Comparison of ENCODE assay signal across 1 cellular context in genomic region chr17:11997147-11997971, GRCh38.
TF ChIP-seq lines count a peak whose summit lies in the region.

TSS of gene ZNF18 (minus strand) at chr17:11997475. CDS start at chr17:11992829, 4,646 bp downstream.

TF ChIP-seq in HepG2, 621 proteins besides CTCF, POLR2A, EP300 and RAD21 (continued from another document and continues in another):
- TF ChIP-seq NRL (CRISPR knock-in tag; IDR thresholded peaks at IDR 0.05; ENCODE audit: borderline replicate concordance) (peak; percentile 53), FUBP1 (CRISPR knock-in tag; IDR thresholded peaks at IDR 0.05; ENCODE audit: borderline replicate concordance) (no peak), ARID5B (CRISPR knock-in tag; IDR thresholded peaks at IDR 0.05) (no peak), ZBTB3 (CRISPR knock-in tag; IDR thresholded peaks at IDR 0.05; ENCODE audit: borderline replicate concordance, low read depth) (no peak), ZNF670 (CRISPR knock-in tag; IDR thresholded peaks at IDR 0.05; ENCODE audit: borderline replicate concordance) (no peak; the same call in 1 of the 2 replicates), PHF20 (CRISPR knock-in tag; IDR thresholded peaks at IDR 0.05) (peak; percentile 84), MTA3 (CRISPR knock-in tag; IDR thresholded peaks at IDR 0.05) (no peak), KDM4B (CRISPR knock-in tag; IDR thresholded peaks at IDR 0.05) (no peak; the same call in 1 of the 2 replicates), RFXAP (CRISPR knock-in tag; IDR thresholded peaks at IDR 0.05; ENCODE audit: borderline replicate concordance) (no peak), ZNF841 (CRISPR knock-in tag; IDR thresholded peaks at IDR 0.05; ENCODE audit: borderline replicate concordance) (no peak), HDAC2 (CRISPR knock-in tag; IDR thresholded peaks at IDR 0.05) (peak; percentile 22; the same call in 1 of the 2 replicates), ZNF766 (CRISPR knock-in tag; IDR thresholded peaks at IDR 0.05; ENCODE audit: borderline replicate concordance) (peak; percentile 48; the same call in 1 of the 2 replicates), ZNF382 (CRISPR knock-in tag; IDR thresholded peaks at IDR 0.05; ENCODE audit: borderline replicate concordance) (no peak), JARID2 (CRISPR knock-in tag; IDR thresholded peaks at IDR 0.05; ENCODE audit: insufficient replicate concordance) (no peak), YEATS4 (CRISPR knock-in tag; IDR thresholded peaks at IDR 0.05; ENCODE audit: borderline replicate concordance) (peak; percentile 91), CSRNP2 (CRISPR knock-in tag; conservative IDR thresholded peaks at IDR 0.05; ENCODE audit: low read depth) (no peak), ZNF512B (CRISPR knock-in tag; IDR thresholded peaks at IDR 0.05; ENCODE audit: borderline replicate concordance) (no peak), SP2 (CRISPR knock-in tag; IDR thresholded peaks at IDR 0.05) (peak; percentile 60), ZNF563 (CRISPR knock-in tag; IDR thresholded peaks at IDR 0.05) (peak; percentile 83; the same call in 1 of the 2 replicates), CBFB (CRISPR knock-in tag; IDR thresholded peaks at IDR 0.05) (peak; percentile 19), ZNF703 (CRISPR knock-in tag; IDR thresholded peaks at IDR 0.05; ENCODE audit: borderline replicate concordance) (no peak), AGO1 (IDR thresholded peaks at IDR 0.05; ENCODE audit: low read depth, low read length, poor library complexity, severe bottlenecking) (peak; percentile 90), ZNF619 (CRISPR knock-in tag; IDR thresholded peaks at IDR 0.05) (peak; percentile 57; the same call in 1 of the 2 replicates), NBN (conservative IDR thresholded peaks at IDR 0.05) (no peak), NCOR1 (IDR thresholded peaks at IDR 0.05; ENCODE audit: borderline replicate concordance, low read length) (no peak), SNAI1 (CRISPR knock-in tag; IDR thresholded peaks at IDR 0.05; ENCODE audit: borderline replicate concordance) (no peak), NR0B2 (CRISPR knock-in tag; IDR thresholded peaks at IDR 0.05) (no peak), ZNF770 (CRISPR knock-in tag; IDR thresholded peaks at IDR 0.05) (peak; percentile 71; the same call in 1 of the 2 replicates), IKZF4 (CRISPR knock-in tag; IDR thresholded peaks at IDR 0.05; ENCODE audit: borderline replicate concordance, low read depth, not compliant biosample characterization) (peak; percentile 12), HOXA3 (CRISPR knock-in tag; IDR thresholded peaks at IDR 0.05) (peak; percentile 68; the same call in 1 of the 2 replicates), POLR2AphosphoS2 (IDR thresholded peaks at IDR 0.05; ENCODE audit: low read depth, low read length) (no peak), ZBTB34 (CRISPR knock-in tag; IDR thresholded peaks at IDR 0.05) (no peak), ZNF556 (CRISPR knock-in tag; IDR thresholded peaks at IDR 0.05; ENCODE audit: borderline replicate concordance) (peak; percentile 70; the same call in 1 of the 2 replicates), NR2C2 (CRISPR knock-in tag; IDR thresholded peaks at IDR 0.05; ENCODE audit: borderline replicate concordance) (peak; percentile 79), RFX1 (IDR thresholded peaks at IDR 0.05) (no peak), KMT2A (CRISPR knock-in tag; IDR thresholded peaks at IDR 0.05) (peak; percentile 69; the same call in 1 of the 2 replicates), ARNTL (CRISPR knock-in tag; IDR thresholded peaks at IDR 0.05) (no peak), ZMYM3 (CRISPR knock-in tag; IDR thresholded peaks at IDR 0.05) (0 out of 2 replicates have a peak, but pooled peaks have one; percentile 12), ZNF367 (CRISPR knock-in tag; IDR thresholded peaks at IDR 0.05; ENCODE audit: borderline replicate concordance) (no peak), FOXM1 (CRISPR knock-in tag; IDR thresholded peaks at IDR 0.05) (no peak), ZNF12 (CRISPR knock-in tag; IDR thresholded peaks at IDR 0.05) (0 out of 2 replicates have a peak, but pooled peaks have one; percentile 25), ZNF510 (CRISPR knock-in tag; IDR thresholded peaks at IDR 0.05; ENCODE audit: low read depth) (no peak), DR1 (CRISPR knock-in tag; IDR thresholded peaks at IDR 0.05) (peak; percentile 39; the same call in 1 of the 2 replicates), ZNF768 (CRISPR knock-in tag; IDR thresholded peaks at IDR 0.05) (peak; percentile 72), DMAP1 (CRISPR knock-in tag; IDR thresholded peaks at IDR 0.05) (peak; percentile 67), ZNF772 (CRISPR knock-in tag; IDR thresholded peaks at IDR 0.05) (0 out of 2 replicates have a peak, but pooled peaks have one; percentile 10), SIX4 (CRISPR knock-in tag; IDR thresholded peaks at IDR 0.05) (no peak), YEATS2 (CRISPR knock-in tag; IDR thresholded peaks at IDR 0.05; ENCODE audit: borderline replicate concordance) (0 out of 2 replicates have a peak, but pooled peaks have one; percentile 41), IRF9 (CRISPR knock-in tag; IDR thresholded peaks at IDR 0.05; ENCODE audit: borderline replicate concordance) (0 out of 2 replicates have a peak, but pooled peaks have one; percentile 24), ATM (IDR thresholded peaks at IDR 0.05; ENCODE audit: borderline replicate concordance) (no peak), ZNF629 (CRISPR knock-in tag; conservative IDR thresholded peaks at IDR 0.05) (no peak), ZNF547 (CRISPR knock-in tag; IDR thresholded peaks at IDR 0.05) (peak; percentile 42; the same call in 1 of the 2 replicates), ZNF788 (CRISPR knock-in tag; IDR thresholded peaks at IDR 0.05; ENCODE audit: borderline replicate concordance) (peak; percentile 76; the same call in 1 of the 2 replicates), ZNF749 (CRISPR knock-in tag; IDR thresholded peaks at IDR 0.05; ENCODE audit: borderline replicate concordance) (no peak)
